ENCODE assay signal across 30 cellular contexts in genomic region chr5:104367978-104368377, GRCh38.
"Had no signal": no experiment of that assay in that cellular context is flagged by ENCODE, and none has a peak within 500 bp of the region (broad histone marks: within the 10 kb centered on the region; RNA-seq: fewer than 3 reads in every experiment).

No MANE protein-coding gene starts in this region.

- H3K36me3 ChIP-seq: colonic mucosa, esophagus muscularis mucosa, esophagus squamous epithelium, gastrocnemius medialis, gastroesophageal sphincter, heart left ventricle, heart right ventricle had no signal

- H3K4me3 Mint-ChIP-seq: dendritic cell treated with granulocyte-macrophage colony-stimulating factor and Interleukin-4, amounts not matched to agents 40 ng/mL and 50 ng/mL, for 4 days; effector memory CD8-positive, alpha-beta T cell; endodermal cell had no signal

- H3K27ac ChIP-seq: colonic mucosa, coronary artery, dorsolateral prefrontal cortex, epithelial cell of prostate, esophagus muscularis mucosa, esophagus squamous epithelium, foreskin keratinocyte, gastrocnemius medialis, gastroesophageal sphincter, heart left ventricle, heart right ventricle, hepatocyte had no signal

- ATAC-seq: effector memory CD8-positive, alpha-beta T cell; esophagus mucosa; foreskin keratinocyte; gastrocnemius medialis; gastroesophageal sphincter; heart left ventricle; heart right ventricle had no signal

- H3K4me1 Mint-ChIP-seq: endodermal cell had no signal

- H3K4me1 ChIP-seq: colonic mucosa, esophagus muscularis mucosa, esophagus squamous epithelium, foreskin keratinocyte, gastrocnemius medialis, gastroesophageal sphincter, heart left ventricle, heart right ventricle had no signal

- H3K9me3 ChIP-seq: colonic mucosa, esophagus muscularis mucosa, esophagus squamous epithelium, gastrocnemius medialis, gastroesophageal sphincter had no signal

- DNase-seq: colonic mucosa; cortex of kidney; dermis blood vessel endothelial cell; dorsolateral prefrontal cortex; effector CD4-positive, alpha-beta T cell; effector CD8-positive, alpha-beta T cell; effector memory CD4-positive, alpha-beta T cell; effector memory CD8-positive, alpha-beta T cell; endodermal cell; erythroblast; esophagus squamous epithelium; foreskin fibroblast; foreskin keratinocyte; foreskin melanocyte; gastrocnemius medialis; glutamatergic neuron; head of caudate nucleus; heart left ventricle; heart right ventricle had no signal

- H3K27me3 Mint-ChIP-seq: dendritic cell treated with granulocyte-macrophage colony-stimulating factor and Interleukin-4, amounts not matched to agents 40 ng/mL and 50 ng/mL, for 4 days; effector memory CD8-positive, alpha-beta T cell had no signal

- H3K27ac Mint-ChIP-seq: dendritic cell treated with granulocyte-macrophage colony-stimulating factor and Interleukin-4, amounts not matched to agents 40 ng/mL and 50 ng/mL, for 4 days; effector memory CD8-positive, alpha-beta T cell; endodermal cell had no signal

- H3K4me3 ChIP-seq: colonic mucosa, coronary artery, dorsolateral prefrontal cortex, esophagus muscularis mucosa, esophagus squamous epithelium, gastrocnemius medialis, gastroesophageal sphincter, heart left ventricle, heart right ventricle, hepatocyte had no signal

- FAIRE-seq: colon, endometrium, endothelial cell of umbilical vein, frontal cortex had no signal

- H3K9me3 Mint-ChIP-seq: dendritic cell treated with granulocyte-macrophage colony-stimulating factor and Interleukin-4, amounts not matched to agents 40 ng/mL and 50 ng/mL, for 4 days had no signal
